8 cellular contexts compared by ENCODE assay signal in the genomic region with DNA sequence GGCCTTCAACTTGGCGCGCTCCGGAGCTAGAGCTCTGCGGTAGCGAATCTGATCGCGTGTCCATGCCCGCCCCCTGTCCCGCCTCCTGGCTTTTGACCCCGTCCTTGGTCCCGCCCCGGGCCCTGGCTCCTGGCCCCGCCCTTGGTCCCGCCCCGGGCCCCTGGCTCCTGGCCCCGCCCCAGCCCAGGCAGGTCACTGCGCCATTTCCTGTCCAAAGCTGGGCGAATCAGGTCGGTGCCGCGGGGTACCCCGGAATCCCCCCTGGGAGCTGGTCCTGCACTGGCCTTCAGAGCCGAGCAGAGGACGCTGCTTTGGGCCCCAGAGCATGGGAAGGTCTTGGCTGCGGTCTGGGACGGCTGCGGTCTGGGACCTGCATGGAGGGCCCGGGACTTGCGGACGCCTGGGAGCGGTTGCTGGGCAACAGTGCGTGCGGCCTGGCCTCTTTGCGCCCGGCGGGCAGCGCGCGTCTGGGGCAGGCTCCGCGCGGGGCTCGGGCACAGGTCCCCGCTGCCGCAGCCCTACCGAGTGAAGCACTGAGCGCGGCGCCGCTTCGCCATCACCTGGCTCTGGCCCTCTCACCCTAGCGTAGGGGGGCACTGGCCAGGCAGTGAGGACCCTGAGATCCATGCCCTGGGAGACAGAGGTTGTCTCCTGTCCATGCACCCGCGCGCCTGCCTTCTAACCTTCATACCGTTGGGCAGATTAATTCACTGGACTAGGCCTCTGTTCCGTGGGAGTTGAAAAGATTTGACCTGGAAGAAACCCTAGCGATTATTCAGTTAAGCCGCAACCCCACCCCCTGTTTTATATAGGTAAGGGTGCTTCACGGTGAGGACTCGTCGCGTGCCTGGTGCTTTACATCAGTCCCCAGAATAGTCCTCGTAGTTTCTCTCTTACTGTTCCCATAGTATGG. TPM values are rescaled to one million over a fixed set of nuclear protein-coding genes. Genes with fewer than 3 reads are reported as not detected.
A peak's percentile ranks its signal among the peaks of the same experiment; 100 is the strongest.
DNase-seq lines count a peak whose midpoint lies in the region; ATAC-seq and TF ChIP-seq lines count a peak whose summit lies in the region.

A gene with protein sequence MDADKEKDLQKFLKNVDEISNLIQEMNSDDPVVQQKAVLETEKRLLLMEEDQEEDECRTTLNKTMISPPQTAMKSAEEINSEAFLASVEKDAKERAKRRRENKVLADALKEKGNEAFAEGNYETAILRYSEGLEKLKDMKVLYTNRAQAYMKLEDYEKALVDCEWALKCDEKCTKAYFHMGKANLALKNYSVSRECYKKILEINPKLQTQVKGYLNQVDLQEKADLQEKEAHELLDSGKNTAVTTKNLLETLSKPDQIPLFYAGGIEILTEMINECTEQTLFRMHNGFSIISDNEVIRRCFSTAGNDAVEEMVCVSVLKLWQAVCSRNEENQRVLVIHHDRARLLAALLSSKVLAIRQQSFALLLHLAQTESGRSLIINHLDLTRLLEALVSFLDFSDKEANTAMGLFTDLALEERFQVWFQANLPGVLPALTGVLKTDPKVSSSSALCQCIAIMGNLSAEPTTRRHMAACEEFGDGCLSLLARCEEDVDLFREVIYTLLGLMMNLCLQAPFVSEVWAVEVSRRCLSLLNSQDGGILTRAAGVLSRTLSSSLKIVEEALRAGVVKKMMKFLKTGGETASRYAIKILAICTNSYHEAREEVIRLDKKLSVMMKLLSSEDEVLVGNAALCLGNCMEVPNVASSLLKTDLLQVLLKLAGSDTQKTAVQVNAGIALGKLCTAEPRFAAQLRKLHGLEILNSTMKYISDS (plus strand): TSS at position 195 of the 913 bp plus-strand sequence. CDS start 1,675 bp downstream, outside the sequence.

- DNase-seq in AG04450 (ENCODE audit: low read depth, low spot score) (peak; percentile 61), NCI-H748 (lab: John Stamatoyannopoulos, UW; ENCODE audit: unreplicated experiment) (peak; percentile 88), medulla oblongata (ENCODE audit: extremely low spot score) (peak; percentile 95)
- DNase-seq in activated CD8-positive, alpha-beta memory T cell treated with anti-CD3 and anti-CD28 coated beads for 1 hour (ENCODE audit: extremely low read depth in 1 of 2, low read depth in 1 of 2) = peak; percentile 74 to 82
- DNase-seq in effector CD4-positive, alpha-beta T cell = peak; percentile 84
- peak; percentile 86 to 91 (median 89) for DNase-seq in stimulated activated CD4-positive, alpha-beta T cell treated with anti-CD3 and anti-CD28 coated beads, TNF-alpha, amount 100 ng/mL, for 4 hours (ENCODE audit: low read depth in 3 of 3)

- POLR2A ChIA-PET in AG04450 (lab: Yijun Ruan, JAX) = interaction anchor here (0.6 kb wide), 1 partner anchor 74 kb away, joined by 7 read pairs; no protein-coding TSS in a partner anchor

- H3K27me3 ChIP-seq in AG04450 (ENCODE audit: control insufficient read depth, insufficient read depth, low read length) = peaks cover 4% of the 10 kb centered on the region

- peak; percentile 99 for ATAC-seq in GM18909 (IDR thresholded peaks at IDR 0.05; ENCODE audit: poor library complexity, unreplicated experiment)
- peak; percentile 98 for ATAC-seq in HG03175 (IDR thresholded peaks at IDR 0.05; ENCODE audit: unreplicated experiment)

- H3K27ac ChIP-seq in AG04450 (ENCODE audit: low read depth, low read length) = peak within 1 kb of the TSS; percentile 53

- no peaks in the 10 kb centered on the region for H3K9me3 ChIP-seq in AG04450 (ENCODE audit: control insufficient read depth, insufficient read depth, low read length)

- peak within 1 kb of the TSS; percentile 95 for H3K4me3 ChIP-seq in AG04450 (ENCODE audit: low read depth, low read length)

- CTCF ChIA-PET in AG04450 (lab: Charles Lee) = interaction anchor here (0.7 to 3.6 kb wide), 5 partner anchors 179 to 1031 kb away, joined by 3 to 32 read pairs (median 10); no protein-coding TSS in a partner anchor

- no peak for TF ChIP-seq CTCF in AG04450 (IDR thresholded peaks at IDR 0.05; ENCODE audit: low read depth, low read length)

RNA-seq across cellular contexts. Expression of the gene that starts here (rescaled TPM):
- polyA plus RNA-seq in AG04450 (2011; rRNA removed) = 17.6 and 19.0 TPM in 2 replicates
- polyA minus RNA-seq in AG04450 (2011; rRNA and poly(A)+ RNA removed) = 18.9 and 26.7 TPM in 2 replicates

Comparison
In these comparisons a context has a peak if more than half of its experiments do, and no peak if none do; other contexts are left out.
1. Peak in every context shown above with its lines: DNase-seq, ATAC-seq, H3K4me3 ChIP-seq and H3K27ac ChIP-seq.